Comparison of ENCODE assay signal across 22 cellular contexts in the genomic region with DNA sequence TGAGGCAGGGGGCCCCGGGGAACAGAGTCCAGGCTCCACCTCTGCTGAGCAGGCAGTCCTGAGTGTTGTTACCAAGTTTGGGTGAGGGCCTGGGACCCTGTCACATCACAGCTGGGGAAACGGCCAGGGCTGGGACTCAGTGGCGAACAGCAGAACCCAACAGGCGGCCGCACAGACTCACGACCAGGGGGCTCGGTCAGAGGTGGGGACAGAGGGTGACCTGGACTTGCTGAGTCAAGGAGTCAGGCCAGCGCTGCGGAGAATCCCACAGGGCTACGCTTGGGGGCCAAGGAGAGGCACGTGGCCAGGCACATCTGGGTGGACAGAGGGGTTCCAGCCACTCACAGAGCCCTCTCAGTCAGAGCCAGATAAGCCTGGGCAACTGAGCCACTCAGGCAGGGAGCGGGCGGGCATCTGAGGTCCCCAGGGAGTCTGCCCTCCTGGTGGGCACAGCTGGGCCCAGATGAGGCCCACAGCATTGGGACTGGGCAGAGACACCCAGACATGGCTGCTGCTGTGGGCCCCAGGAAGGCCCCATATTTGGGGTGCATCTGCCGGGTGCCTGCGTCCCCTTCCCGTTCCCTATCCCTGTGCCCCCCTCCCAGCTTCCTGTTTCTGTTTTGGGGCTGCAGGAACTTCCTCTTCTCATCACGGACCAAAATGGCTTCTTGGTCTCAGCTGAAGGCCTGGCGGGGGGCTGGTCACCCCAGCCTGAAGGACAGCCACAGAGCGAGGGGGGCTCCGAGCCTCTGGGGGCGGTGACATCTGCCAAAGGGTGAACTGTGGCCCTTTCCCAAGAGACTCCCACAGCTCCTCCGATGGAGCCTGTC. TPM values are rescaled to one million over a fixed set of nuclear protein-coding genes. Genes with fewer than 3 reads are reported as not detected.
DNase-seq lines count a peak whose midpoint lies in the region; ATAC-seq, FAIRE-seq and TF ChIP-seq lines count a peak whose summit lies in the region.
"Had no signal": no experiment of that assay in that cellular context is flagged by ENCODE, and none has a peak within 500 bp of the region (broad histone marks: within the 10 kb centered on the region; RNA-seq: fewer than 3 reads in every experiment).

No MANE protein-coding gene starts in this region.

- no peak overlapping the region for H3K9ac ChIP-seq in H1 (replicated peaks in 1 of 4; ENCODE audit: extremely low read depth in 1 of 4, low read depth in 3 of 4, low read length in 3 of 4)

- POLR2A ChIA-PET in HEK293 (lab: Yijun Ruan, JAX), result interaction anchor here (1.3 to 1.4 kb wide), 2 partner anchors 10 to 105 kb away, joined by 3 to 4 read pairs; a partner anchor contains a TSS
- POLR2A ChIA-PET in H1 (lab: Charles Lee; ENCODE audit: partially characterized antibody), result interaction anchor here (0.6 to 1.7 kb wide), 2 partner anchors 68 to 108 kb away, joined by 3 read pairs; no protein-coding TSS in a partner anchor

- H3K36me3 ChIP-seq in HEK293 (ENCODE audit: control insufficient read depth in 2 of 2, insufficient read depth in 1 of 2, low read length in 2 of 2) (no peaks in the 10 kb centered on the region; a peak in 1 of 3 replicates), H1 (ENCODE audit: control insufficient read depth in 2 of 4, insufficient read depth in 4 of 4, low read length in 3 of 4) (no peaks in the 10 kb centered on the region), neutrophil (no peaks in the 10 kb centered on the region), HAP-1 (replicated peaks) (no peaks in the 10 kb centered on the region)
- H3K36me3 ChIP-seq: esophagus muscularis mucosa, pancreas had no signal

- no peak for FAIRE-seq in H1 (lab: Jason Lieb, UNC)
- FAIRE-seq: pancreas, small intestine had no signal

- H3K56ac ChIP-seq in H1 (replicated peaks; ENCODE audit: insufficient read length, low read depth, low read length), result no peak overlapping the region

- H3K9me3 ChIP-seq in HEK293 (ENCODE audit: control insufficient read depth, insufficient read depth, low read depth, low read length) (no peaks in the 10 kb centered on the region), H1 (ENCODE audit: insufficient read depth in 2 of 2, low read depth in 1 of 2, low read length in 1 of 2) (no peaks in the 10 kb centered on the region), neutrophil (no peaks in the 10 kb centered on the region), HAP-1 (no peaks in the 10 kb centered on the region)
- H3K9me3 ChIP-seq: esophagus muscularis mucosa, pancreas had no signal

- H2BK120ac ChIP-seq in H1 (replicated peaks; ENCODE audit: low read depth, low read length), result no peak overlapping the region

- H3K23me2 ChIP-seq in H1 (ENCODE audit: low read depth, low read length), result no peaks in the 10 kb centered on the region

- no peaks in the 10 kb centered on the region for H3K4me1 ChIP-seq in HEK293 (ENCODE audit: control insufficient read depth, insufficient read depth, low read length)
- H3K4me1 ChIP-seq in H1 (replicated peaks in 1 of 4; ENCODE audit: control insufficient read depth in 3 of 4, insufficient read depth in 4 of 4, low read length in 3 of 4), result peaks cover 0 to 3% (median 2%) of the 10 kb centered on the region in 4 experiments; a peak in 5 of 7 replicates
- peaks cover 54 to 56% of the 10 kb centered on the region in 2 experiments for H3K4me1 ChIP-seq in neutrophil (ENCODE audit: control insufficient read depth in 1 of 2, insufficient read depth in 1 of 2, low read depth in 1 of 2, low read length in 1 of 2)
- no peaks in the 10 kb centered on the region for H3K4me1 ChIP-seq in HAP-1
- H3K4me1 ChIP-seq: pancreas had no signal

- ATAC-seq in GM21390 (IDR thresholded peaks at IDR 0.05; ENCODE audit: unreplicated experiment) (no peak), HG02678 (IDR thresholded peaks at IDR 0.05; ENCODE audit: unreplicated experiment) (no peak)
- ATAC-seq: activated CD8-positive, alpha-beta T cell treated with anti-CD3 and anti-CD28 coated beads, Interleukin-2, amount 10 ng/mL, durations not matched to agents 7 days and 5 days; activated T-cell treated with anti-CD3 and anti-CD28 coated beads, Interleukin-2, amount 50 U/mL, for 72 hours; WTC11 had no signal

- no peak overlapping the region for H2BK5ac ChIP-seq in H1 (ENCODE audit: low read depth, low read length)

- H4K91ac ChIP-seq in H1 (replicated peaks; ENCODE audit: insufficient read length, low read length), result no peak overlapping the region

- CTCF ChIA-PET in HEK293 (lab: Yijun Ruan, JAX) (interaction anchor here (0.6 to 1.2 kb wide), 4 partner anchors 22 to 503 kb away, joined by 3 to 6 read pairs (median 4); no protein-coding TSS in a partner anchor), H1 (lab: Charles Lee; ENCODE audit: partially characterized antibody) (interaction anchor here (0.6 to 3.6 kb wide), 7 partner anchors 9 to 130 kb away, joined by 3 to 16 read pairs (median 7); a partner anchor contains a TSS)

- H3K79me2 ChIP-seq in H1 (ENCODE audit: control insufficient read depth in 1 of 2, insufficient read depth in 2 of 2, low read length in 2 of 2), result no peaks in the 10 kb centered on the region

- H3K27ac ChIP-seq in HEK293 (ENCODE audit: extremely low read depth, low read depth, low read length) (no peak overlapping the region), H1 (ENCODE audit: low read depth, low read length) (no peak overlapping the region), neutrophil (peak overlapping the region; percentile 77)
- H3K27ac ChIP-seq: esophagus muscularis mucosa, pancreas, RWPE1 had no signal

- no peak overlapping the region for H3K4ac ChIP-seq in H1 (replicated peaks; ENCODE audit: insufficient read length, low read depth, low read length)

- no peak for TF ChIP-seq POLR2A in H1 (IDR thresholded peaks at IDR 0.05; ENCODE audit: control extremely low read depth in 1 of 2, low read depth in 2 of 2, low read length in 2 of 2)

- no peak overlapping the region for H2BK20ac ChIP-seq in H1 (ENCODE audit: low read length)

- H4K5ac ChIP-seq in H1 (ENCODE audit: insufficient read length, low read depth, low read length), result no peak overlapping the region

- H3K4me3 ChIP-seq in HEK293 (ENCODE audit: low read depth, low read length), result no peak overlapping the region
- H3K4me3 ChIP-seq in H1 (ENCODE audit: extremely low read depth in 1 of 4, insufficient read depth in 2 of 4, low read depth in 3 of 4, low read length in 4 of 4), result no peak overlapping the region
- peak overlapping the region; percentile 30 to 54 for H3K4me3 ChIP-seq in neutrophil (ENCODE audit: low read depth in 1 of 2, low read length in 1 of 2)
- no peak overlapping the region for H3K4me3 ChIP-seq in HAP-1
- H3K4me3 ChIP-seq: esophagus muscularis mucosa, pancreas had no signal

- H2AFZ ChIP-seq in H1 (ENCODE audit: low read length), result no peak overlapping the region

- peak overlapping the region; percentile 51; the same call in 1 of the 2 replicates for H4K8ac ChIP-seq in H1 (ENCODE audit: extremely low read depth, insufficient read depth, low read length)

- in situ Hi-C loops in HAP-1 (cut with MboI; ENCODE audit: low sequenced_read_pairs), result no loop called here

- no peak overlapping the region for H3K14ac ChIP-seq in H1 (ENCODE audit: insufficient read length)

- no peak for TF ChIP-seq RAD21 in H1 (IDR thresholded peaks at IDR 0.05 in 1 of 2, conservative IDR thresholded peaks at IDR 0.05 in 1 of 2; ENCODE audit: low read depth in 2 of 2, low read length in 2 of 2)

- no peaks in the 10 kb centered on the region for H3K27me3 ChIP-seq in H1 (replicated peaks in 1 of 4; ENCODE audit: control insufficient read depth in 3 of 4, extremely low read depth in 1 of 4, insufficient read depth in 3 of 4, low read length in 3 of 4)
- no peaks in the 10 kb centered on the region for H3K27me3 ChIP-seq in neutrophil
- H3K27me3 ChIP-seq in HAP-1 (ENCODE audit: low read depth), result no peaks in the 10 kb centered on the region
- H3K27me3 ChIP-seq: pancreas had no signal

- H3K23ac ChIP-seq in H1 (ENCODE audit: insufficient read length), result no peak overlapping the region

- 92% methylated on average over 21 of the region's 22 CpGs; no CpG with 5 or more reads in 1 of the 2 experiments for whole genome bisulfite sequencing in H1 (ENCODE audit: extremely low coverage in 1 of 2, insufficient coverage in 1 of 2, insufficient read length in 1 of 2, insufficient replicate concordance in 2 of 2, low coverage in 1 of 2, low lambda C conversion rate in 2 of 2, missing lambda C conversion rate in 1 of 2), 2 experiments

- no peak overlapping the region for H3K18ac ChIP-seq in H1 (ENCODE audit: extremely low read depth, low read length)

- H4K20me1 ChIP-seq in H1 (replicated peaks in 1 of 2; ENCODE audit: control insufficient read depth in 1 of 2, insufficient read depth in 2 of 2, low read length in 2 of 2), result no peaks in the 10 kb centered on the region

- H2BK12ac ChIP-seq in H1 (ENCODE audit: low read depth, low read length), result 0 out of 2 replicates have a peak overlapping the region, but pooled peaks have one; percentile 27

- DNase-seq in NOMO-1 treated with DMSO at 0.1 percent for 48 hours (lab: John Stamatoyannopoulos, UW; ENCODE audit: unreplicated experiment), result peak; percentile 39
- no peak for DNase-seq in H1 (ENCODE audit: low read depth in 1 of 2, low spot score in 2 of 2)
- no peak for DNase-seq in HAP-1 (ENCODE audit: low spot score in 2 of 2)
- DNase-seq: activated CD8-positive, alpha-beta T cell treated with anti-CD3 and anti-CD28 coated beads, Interleukin-2, amount 10 ng/mL, durations not matched to agents 7 days and 5 days; activated naive CD8-positive, alpha-beta T cell treated with anti-CD3 and anti-CD28 coated beads, Interleukin-2, amount 10 ng/mL, durations not matched to agents 7 days and 5 days; activated T-cell treated with anti-CD3 and anti-CD28 coated beads, Interleukin-2, amount 50 U/mL, for 72 hours; effector CD4-positive, alpha-beta T cell; H7; KG1; NCI-H1417; small intestine; stimulated activated CD8-positive, alpha-beta memory T cell treated with anti-CD3 and anti-CD28 coated beads, Interleukin-4, amount 100 ng/mL, for 48 hours; T-helper 1 cell had no signal

- no peak for TF ChIP-seq CTCF in HEK293 (tag by site-specific recombination; IDR thresholded peaks at IDR 0.05)
- TF ChIP-seq CTCF in H1 (IDR thresholded peaks at IDR 0.05; ENCODE audit: control extremely low read depth in 1 of 3, insufficient read depth in 1 of 3, low read depth in 1 of 3, low read length in 3 of 3), result no peak
- no peak for TF ChIP-seq CTCF in neutrophil (IDR thresholded peaks at IDR 0.05)

- no peaks in the 10 kb centered on the region for H3K79me1 ChIP-seq in H1 (ENCODE audit: low read depth, low read length)

- H3K4me2 ChIP-seq in H1 (ENCODE audit: insufficient read depth in 1 of 2, low read depth in 2 of 2, low read length in 2 of 2), result no peak overlapping the region

- no peak overlapping the region for H2BK15ac ChIP-seq in H1 (ENCODE audit: low read length)

- H2AK5ac ChIP-seq in H1 (ENCODE audit: low read depth, low read length), result no peak overlapping the region

- no peak for TF ChIP-seq EP300 in H1 (IDR thresholded peaks at IDR 0.05; ENCODE audit: borderline replicate concordance in 1 of 2, low read depth in 2 of 2, low read length in 2 of 2)

RNA-seq across cellular contexts. Expression of a gene that starts 34.0 kb away (rescaled TPM):
- 2.7 and 3.0 TPM in 2 replicates for total RNA-seq in H1 (2021; fragmentation: NEBNext Ultra II Directional; extraction: Animal tissue kit (Norgen Biotek cat#: 25700))
- polyA plus RNA-seq in H1 (2011; rRNA removed), result 2.0 and 2.4 TPM in 2 replicates
- 2.1 TPM for polyA plus RNA-seq in H1 (2011; cell fraction: cytosol; rRNA removed)
- 1.4 TPM for polyA plus RNA-seq in H1 (2011; cell fraction: nucleus; rRNA removed)
- 1.1 to 1.9 TPM (median 1.5 TPM) in 4 replicates for polyA plus RNA-seq in H1 (2012, experiment 1 of 2)
- 1.4 TPM for polyA plus RNA-seq in H1 (2012, experiment 2 of 2)
- 1.5 TPM for polyA plus RNA-seq in H1 (2013, experiment 1 of 2)
- polyA plus RNA-seq in H1 (2013, experiment 2 of 2), result 1.3 TPM
- 1.4 and 1.6 TPM in 2 replicates for polyA minus RNA-seq in H1 (2011; rRNA and poly(A)+ RNA removed)
- 2.1 TPM for polyA minus RNA-seq in H1 (2011; cell fraction: cytosol; rRNA and poly(A)+ RNA removed)
- 6.4 TPM for polyA minus RNA-seq in H1 (2011; cell fraction: nucleus; rRNA and poly(A)+ RNA removed)

RNA-seq across cellular contexts. Expression of a gene that starts 42.7 kb away (rescaled TPM):
- total RNA-seq in H1 (2021; fragmentation: NEBNext Ultra II Directional; extraction: Animal tissue kit (Norgen Biotek cat#: 25700)), result 3.2 and 3.7 TPM in 2 replicates
- polyA plus RNA-seq in H1 (2011; rRNA removed), result 7.1 and 11.5 TPM in 2 replicates
- polyA plus RNA-seq in H1 (2011; cell fraction: cytosol; rRNA removed), result 5.3 TPM
- polyA plus RNA-seq in H1 (2011; cell fraction: nucleus; rRNA removed), result 17.8 TPM
- 3.7 to 6.3 TPM (median 4.5 TPM) in 4 replicates for polyA plus RNA-seq in H1 (2012, experiment 1 of 2)
- polyA plus RNA-seq in H1 (2012, experiment 2 of 2), result 3.0 TPM
- 4.2 TPM for polyA plus RNA-seq in H1 (2013, experiment 1 of 2)
- polyA plus RNA-seq in H1 (2013, experiment 2 of 2), result 4.0 TPM
- 2.2 and 2.9 TPM in 2 replicates for polyA minus RNA-seq in H1 (2011; rRNA and poly(A)+ RNA removed)
- polyA minus RNA-seq in H1 (2011; cell fraction: cytosol; rRNA and poly(A)+ RNA removed), result 3.4 TPM
- polyA minus RNA-seq in H1 (2011; cell fraction: nucleus; rRNA and poly(A)+ RNA removed), result 3.1 TPM
- total RNA-seq: activated CD8-positive, alpha-beta T cell treated with anti-CD3 and anti-CD28 coated beads, Interleukin-2, amount 10 ng/mL, durations not matched to agents 7 days and 5 days; activated naive CD8-positive, alpha-beta T cell treated with anti-CD3 and anti-CD28 coated beads, Interleukin-2, amount 10 ng/mL, durations not matched to agents 7 days and 5 days; activated T-cell treated with anti-CD3 and anti-CD28 coated beads, Interleukin-2, amount 50 U/mL, for 72 hours; esophagus muscularis mucosa; liver had no signal
- polyA plus RNA-seq: liver had no signal

Comparison
In these comparisons a context has a peak if more than half of its experiments do, and no peak if none do; other contexts are left out.
1. H3K4me3 ChIP-seq: peak in neutrophil (2 of 2); none in HEK293 (single experiment), H1 (0 of 4) and HAP-1 (single experiment).